In the genomic region with DNA sequence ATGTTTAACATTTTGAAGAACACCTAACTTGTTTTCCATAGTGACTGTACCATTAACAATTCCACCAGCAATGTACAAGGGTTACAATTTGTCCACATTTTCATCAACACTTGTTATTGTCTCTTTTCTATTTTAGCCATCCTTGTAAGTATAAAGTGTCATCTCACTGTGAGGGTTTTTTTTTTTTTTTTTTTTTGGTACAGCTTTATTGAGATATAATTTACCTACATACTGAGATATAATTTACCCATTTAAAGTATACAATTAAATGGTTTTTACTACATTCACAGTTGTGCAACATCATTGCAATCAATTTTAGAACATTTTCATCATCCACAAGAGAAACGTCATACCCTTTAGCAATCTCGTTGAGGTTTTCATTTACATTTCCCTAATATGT, we compare ENCODE assay signal across 16 cellular contexts. TPM values are rescaled to one million over a fixed set of nuclear protein-coding genes. Genes with fewer than 3 reads are reported as not detected.
A peak's percentile ranks its signal among the peaks of the same experiment; 100 is the strongest.
DNase-seq lines count a peak whose midpoint lies in the region; ATAC-seq and TF ChIP-seq lines count a peak whose summit lies in the region.
"Had no signal": no experiment of that assay in that cellular context is flagged by ENCODE, and none has a peak within 500 bp of the region (broad histone marks: within the 10 kb centered on the region; RNA-seq: fewer than 3 reads in every experiment).

No MANE protein-coding gene starts in this region.

- no peak overlapping the region for H3K4me3 Mint-ChIP-seq in activated CD8-positive, alpha-beta T cell treated with anti-CD3 and anti-CD28 coated beads for 36 hours

- H3K4me1 Mint-ChIP-seq in activated CD8-positive, alpha-beta T cell treated with anti-CD3 and anti-CD28 coated beads for 36 hours (ENCODE audit: low read depth): peaks cover 17% of the 10 kb centered on the region

- TF ChIP-seq EP300 in upper lobe of left lung (IDR thresholded peaks at IDR 0.05): no peak

- peaks cover 3% of the 10 kb centered on the region for H3K27me3 Mint-ChIP-seq in activated CD8-positive, alpha-beta T cell treated with anti-CD3 and anti-CD28 coated beads for 36 hours

- H3K27ac Mint-ChIP-seq in activated CD8-positive, alpha-beta T cell treated with anti-CD3 and anti-CD28 coated beads for 36 hours: no peak overlapping the region

- H3K9me3 ChIP-seq in HEK293 (ENCODE audit: control insufficient read depth, insufficient read depth, low read depth, low read length) (no peaks in the 10 kb centered on the region), upper lobe of left lung (no peaks in the 10 kb centered on the region)

- no peaks in the 10 kb centered on the region for H3K27me3 ChIP-seq in upper lobe of left lung
- H3K27me3 ChIP-seq: BLaER1 treated with 17β-estradiol and CSF1 and Interleukin-3, amounts not matched to agents 10 nM and 100 nM had no signal

- H3K36me3 Mint-ChIP-seq in activated CD8-positive, alpha-beta T cell treated with anti-CD3 and anti-CD28 coated beads for 36 hours (ENCODE audit: low read depth): no peaks in the 10 kb centered on the region

- H3K36me3 ChIP-seq in HEK293 (ENCODE audit: control insufficient read depth in 2 of 2, insufficient read depth in 1 of 2, low read length in 2 of 2) (no peaks in the 10 kb centered on the region), upper lobe of left lung (no peaks in the 10 kb centered on the region)
- H3K36me3 ChIP-seq: BLaER1 treated with 17β-estradiol and CSF1 and Interleukin-3, amounts not matched to agents 10 nM and 100 nM had no signal

- 60 to 79% methylated on average over 2 of the region's 2 CpGs for WGBS in upper lobe of left lung, 2 donors

- H3K27ac ChIP-seq in HEK293 (ENCODE audit: extremely low read depth, low read depth, low read length) (no peak overlapping the region), upper lobe of left lung (peak overlapping the region in 3 of 4 donors; percentile 24 to 72 (median 68)), caudate nucleus (ENCODE audit: low read depth, low read length) (no peak overlapping the region)
- H3K27ac ChIP-seq: BLaER1 treated with 17β-estradiol and CSF1 and Interleukin-3, amounts not matched to agents 10 nM and 100 nM had no signal

- H3K4me3 ChIP-seq in HEK293 (ENCODE audit: low read depth, low read length) (no peak overlapping the region), NB4 (ENCODE audit: low read depth, low read length) (no peak overlapping the region), upper lobe of left lung (no peak overlapping the region)
- H3K4me3 ChIP-seq: BLaER1 treated with 17β-estradiol and CSF1 and Interleukin-3, amounts not matched to agents 10 nM and 100 nM; GM23248 had no signal

- no peak for ATAC-seq in upper lobe of left lung (ENCODE audit: low FRiP score in 2 of 2)
- ATAC-seq in activated CD8-positive, alpha-beta T cell treated with anti-CD3 and anti-CD28 coated beads for 36 hours: no peak
- no peak for ATAC-seq in GM21381 (IDR thresholded peaks at IDR 0.05; ENCODE audit: unreplicated experiment)
- ATAC-seq: HCT116 had no signal

- TF ChIP-seq POLR2A in NB4 (IDR thresholded peaks at IDR 0.05; ENCODE audit: extremely low read depth, insufficient read length) (no peak), upper lobe of left lung (IDR thresholded peaks at IDR 0.05) (no peak)

- H3K9me3 Mint-ChIP-seq in activated CD8-positive, alpha-beta T cell treated with anti-CD3 and anti-CD28 coated beads for 36 hours: no peaks in the 10 kb centered on the region

- H3K4me1 ChIP-seq in HEK293 (ENCODE audit: control insufficient read depth, insufficient read depth, low read length) (no peaks in the 10 kb centered on the region), upper lobe of left lung (peaks cover 0 to 3% (median 0%) of the 10 kb centered on the region in 4 donors)

- intact Hi-C loops in activated CD8-positive, alpha-beta T cell treated with anti-CD3 and anti-CD28 coated beads for 36 hours (cut with micrococcal nuclease): no loop called here

- DNase-seq in NB4 (ENCODE audit: low read depth) (peak; percentile 48), amniotic epithelial cell (ENCODE audit: low read depth) (peak; percentile 13), upper lobe of left lung (no peak), caudate nucleus (lab: John Stamatoyannopoulos, UW) (no peak)
- DNase-seq in activated CD8-positive, alpha-beta T cell treated with anti-CD3 and anti-CD28 coated beads for 36 hours: no peak
- DNase-seq: GM23248, KG1, NCI-H1417 treated with DMSO at 0.1 percent for 48 hours, NCI-H2029 treated with DMSO at 0.1 percent for 48 hours, NCI-H510A treated with DMSO at 0.1 percent for 48 hours, T-helper 1 cell had no signal

- CTCF ChIA-PET in HEK293 (lab: Yijun Ruan, JAX): no interaction called here
- CTCF ChIA-PET in activated CD8-positive, alpha-beta T cell treated with anti-CD3 and anti-CD28 coated beads for 36 hours (lab: Charles Lee): interaction anchor here (1.6 kb wide), 1 partner anchor 10 kb away, joined by 4 read pairs; no protein-coding TSS in a partner anchor

- POLR2A ChIA-PET in HEK293 (lab: Yijun Ruan, JAX): no interaction called here
- POLR2A ChIA-PET in activated CD8-positive, alpha-beta T cell treated with anti-CD3 and anti-CD28 coated beads for 36 hours (lab: Charles Lee): interaction anchor here (1.3 kb wide), 1 partner anchor 12 kb away, joined by 3 read pairs; no protein-coding TSS in a partner anchor

- no peak for TF ChIP-seq CTCF in HEK293 (tag by site-specific recombination; IDR thresholded peaks at IDR 0.05)
- TF ChIP-seq CTCF in NB4 (IDR thresholded peaks at IDR 0.05; ENCODE audit: low read depth, low read length): no peak
- TF ChIP-seq CTCF in upper lobe of left lung (IDR thresholded peaks at IDR 0.05): no peak
- TF ChIP-seq CTCF in activated CD8-positive, alpha-beta T cell treated with anti-CD3 and anti-CD28 coated beads for 36 hours (IDR thresholded peaks at IDR 0.05): no peak

TF ChIP-seq in HEK293, 187 proteins besides CTCF, POLR2A, EP300 and RAD21:
- TF ChIP-seq FEZF1 (tag by site-specific recombination; IDR thresholded peaks at IDR 0.05) (no peak), ZNF184 (tag by site-specific recombination; IDR thresholded peaks at IDR 0.05) (peak; percentile 90), SETDB1 (IDR thresholded peaks at IDR 0.05; ENCODE audit: insufficient read length, low read length) (peak; percentile 21), KLF10 (tag by site-specific recombination; IDR thresholded peaks at IDR 0.05) (no peak), ZNF664 (tag by site-specific recombination; IDR thresholded peaks at IDR 0.05) (peak; percentile 95)
TF ChIP-seq in HEK293: peak in this region for 3.

RNA-seq across cellular contexts. Expression of a gene that starts 17.9 kb away (rescaled TPM):
- total RNA-seq in upper lobe of left lung: not detected
- total RNA-seq in activated CD8-positive, alpha-beta T cell treated with anti-CD3 and anti-CD28 coated beads for 36 hours: not detected
- total RNA-seq: GM23248, M059J had no signal

RNA-seq across cellular contexts. Expression of a gene that starts 27.0 kb away (rescaled TPM):
- 100 to 1,000 TPM in 4 of 6 donors, 10 to 100 TPM in 2; 49.4 to 132 (median 104) TPM for total RNA-seq in upper lobe of left lung
- 10 to 100 TPM; 25.9 to 26.8 TPM for total RNA-seq in activated CD8-positive, alpha-beta T cell treated with anti-CD3 and anti-CD28 coated beads for 36 hours

RNA-seq across cellular contexts. Expression of a gene that starts 60.0 kb away (rescaled TPM):
- total RNA-seq in upper lobe of left lung: 10 to 100 TPM; 16.4 to 33.6 (median 22.4) TPM
- 10 to 100 TPM; 75.9 to 78.6 TPM for total RNA-seq in activated CD8-positive, alpha-beta T cell treated with anti-CD3 and anti-CD28 coated beads for 36 hours

Comparison
In these comparisons a context has a peak if more than half of its experiments do, and no peak if none do; other contexts are left out.
1. H3K27ac ChIP-seq: peak in upper lobe of left lung (3 of 4); none in HEK293 (single experiment) and caudate nucleus (single experiment).
2. DNase-seq: peak in NB4 (single experiment) and amniotic epithelial cell (single experiment); none in upper lobe of left lung (0 of 2), activated CD8-positive, alpha-beta T cell treated with anti-CD3 and anti-CD28 coated beads for 36 hours (single experiment) and caudate nucleus (0 of 61).